ENCODE assay signal across 8 cellular contexts in genomic region chr15:76235186-76235826, GRCh38.
DNase-seq lines count a peak whose midpoint lies in the region; ATAC-seq and TF ChIP-seq lines count a peak whose summit lies in the region.

No MANE protein-coding gene starts in this region.

- peak; percentile 39 for TF ChIP-seq CTCF in CD14-positive monocyte (IDR thresholded peaks at IDR 0.05)
- peak in 55 of 56 donors; percentile 21 to 74 (median 52) for TF ChIP-seq CTCF in dorsolateral prefrontal cortex (IDR thresholded peaks at IDR 0.05 in 54 of 56, conservative IDR thresholded peaks at IDR 0.05 in 2 of 56; ENCODE audit: low read depth in 1 of 56, partially characterized antibody in 56 of 56)

- H3K4me3 ChIP-seq in GM23248 = no peak overlapping the region
- no peak overlapping the region for H3K4me3 ChIP-seq in dorsolateral prefrontal cortex

- intact Hi-C loops in CD14-positive monocyte (cut with micrococcal nuclease) = no loop called here
- intact Hi-C loops in dorsolateral prefrontal cortex (cut with DNase I) = no loop called here
- intact Hi-C loops in head of caudate nucleus (cut with DNase I) = no loop called here

- H3K27ac ChIP-seq in GM23248 = no peak overlapping the region
- no peak overlapping the region for H3K27ac ChIP-seq in dorsolateral prefrontal cortex

- peaks cover 6% of the 10 kb centered on the region; the same call in 1 of the 2 replicates for H3K36me3 ChIP-seq in GM23248 (ENCODE audit: low read depth)

- in situ Hi-C loops in GM23248 (cut with MboI) = loop anchor here (25.0 kb wide), 1 partner anchor 602 kb away; no protein-coding TSS in a partner anchor

- H3K27me3 Mint-ChIP-seq in CD14-positive monocyte (ENCODE audit: low read depth in 3 of 3) = no peaks in the 10 kb centered on the region
- no peaks in the 10 kb centered on the region for H3K27me3 Mint-ChIP-seq in naive B cell

- H3K27me3 ChIP-seq in GM23248 (replicated peaks; ENCODE audit: insufficient read depth) (no peaks in the 10 kb centered on the region), dorsolateral prefrontal cortex (no peaks in the 10 kb centered on the region)

- no peaks in the 10 kb centered on the region for H3K4me1 ChIP-seq in GM23248 (ENCODE audit: insufficient read depth)

- no peak for DNase-seq in CD14-positive monocyte (ENCODE audit: low spot score)
- peak; percentile 60 for DNase-seq in GM23248
- DNase-seq in NCI-H82 treated with DMSO at 0.1 percent for 48 hours (lab: John Stamatoyannopoulos, UW; ENCODE audit: unreplicated experiment) = peak; percentile 90
- DNase-seq in dorsolateral prefrontal cortex = no peak
- DNase-seq in naive B cell = peak; percentile 12
- DNase-seq in head of caudate nucleus = no peak

- H3K36me3 Mint-ChIP-seq in CD14-positive monocyte (peaks cover 17 to 19% of the 10 kb centered on the region in 2 donors), naive B cell (no peaks in the 10 kb centered on the region)

- H3K4me1 Mint-ChIP-seq in CD14-positive monocyte = no peaks in the 10 kb centered on the region
- H3K4me1 Mint-ChIP-seq in naive B cell = no peaks in the 10 kb centered on the region

- no peaks in the 10 kb centered on the region for H4K20me1 ChIP-seq in GM23248 (ENCODE audit: insufficient read depth)

- no peak overlapping the region for H3K9ac ChIP-seq in GM23248

- H3K4me2 ChIP-seq in GM23248 (ENCODE audit: unreplicated experiment) = no peak overlapping the region

- peak; percentile 49 to 55 for ATAC-seq in naive B cell (ENCODE audit: low read depth in 2 of 2)
- ATAC-seq in HG03025 (IDR thresholded peaks at IDR 0.05; ENCODE audit: low FRiP score, unreplicated experiment) = no peak
- no peak for ATAC-seq in GM21390 (IDR thresholded peaks at IDR 0.05; ENCODE audit: unreplicated experiment)

- H3K27ac Mint-ChIP-seq in CD14-positive monocyte (no peak overlapping the region), naive B cell (no peak overlapping the region)

- H3K9me3 ChIP-seq in GM23248 (ENCODE audit: low read depth) = no peaks in the 10 kb centered on the region

- no peaks in the 10 kb centered on the region for H3K79me2 ChIP-seq in GM23248 (ENCODE audit: insufficient read depth)

- peaks cover 0 to 7% (median 0%) of the 10 kb centered on the region in 7 donors for H3K9me3 Mint-ChIP-seq in CD14-positive monocyte
- no peaks in the 10 kb centered on the region for H3K9me3 Mint-ChIP-seq in naive B cell

- no peaks in the 10 kb centered on the region for H3K9me2 ChIP-seq in GM23248 (ENCODE audit: insufficient read depth)

- 0 out of 2 replicates have a peak, but pooled peaks cover 4% of the 10 kb centered on the region for H3F3A ChIP-seq in GM23248 (ENCODE audit: insufficient read depth)

- no peak overlapping the region for H3K4me3 Mint-ChIP-seq in CD14-positive monocyte
- no peak overlapping the region for H3K4me3 Mint-ChIP-seq in naive B cell

- 71 to 77% methylated on average over 3 of the region's 3 CpGs for WGBS in GM23248 (ENCODE audit: low coverage in 1 of 2, low lambda C conversion rate in 2 of 2, missing lambda C conversion rate in 2 of 2), 2 experiments

- H2AFZ ChIP-seq in GM23248 = no peak overlapping the region

Comparison
In these comparisons a context has a peak if more than half of its experiments do, and no peak if none do; other contexts are left out.
1. DNase-seq: peak in GM23248 (single experiment), NCI-H82 treated with DMSO at 0.1 percent for 48 hours (single experiment) and naive B cell (single experiment); none in CD14-positive monocyte (single experiment), dorsolateral prefrontal cortex (0 of 10) and head of caudate nucleus (0 of 42).
2. ATAC-seq: peak in naive B cell (2 of 2); none in HG03025 (single experiment) and GM21390 (single experiment).